Comparison of ENCODE assay signal across 8 cellular contexts in genomic region chr12:120265203-120265482, GRCh38. TPM values are rescaled to one million over a fixed set of nuclear protein-coding genes. Genes with fewer than 3 reads are reported as not detected.
A peak's percentile ranks its signal among the peaks of the same experiment; 100 is the strongest.
DNase-seq lines count a peak whose midpoint lies in the region; ATAC-seq, FAIRE-seq and TF ChIP-seq lines count a peak whose summit lies in the region.

No MANE protein-coding gene starts in this region.

- H3K9ac ChIP-seq in mucosa of stomach (ENCODE audit: low read length), result peak overlapping the region; percentile 84

- TF ChIP-seq CTCF in C4-2B (conservative IDR thresholded peaks at IDR 0.05), result no peak
- no peak for TF ChIP-seq CTCF in breast epithelium (IDR thresholded peaks at IDR 0.05)

- intact Hi-C loops in breast epithelium (cut with DNase I; ENCODE audit: low total_unique reads), result loop anchor here (5.0 kb wide), 1 partner anchor 33 kb away; no protein-coding TSS in a partner anchor

- TF ChIP-seq POLR2A in breast epithelium (IDR thresholded peaks at IDR 0.05), result no peak

- H3K4me1 ChIP-seq in breast epithelium (peaks cover 11 to 29% of the 10 kb centered on the region in 2 donors), mucosa of stomach (ENCODE audit: control insufficient read depth, insufficient read depth, low read length) (peaks cover 48% of the 10 kb centered on the region)

- ATAC-seq in HG02938 (IDR thresholded peaks at IDR 0.05; ENCODE audit: unreplicated experiment), result peak; percentile 19
- ATAC-seq in HG02678 (IDR thresholded peaks at IDR 0.05; ENCODE audit: unreplicated experiment), result no peak

- H3K27me3 ChIP-seq in breast epithelium, result no peaks in the 10 kb centered on the region
- H3K27me3 ChIP-seq in mucosa of stomach (ENCODE audit: control insufficient read depth, insufficient read depth, low read length), result no peaks in the 10 kb centered on the region

- H3K36me3 ChIP-seq in breast epithelium, result no peaks in the 10 kb centered on the region
- H3K36me3 ChIP-seq in mucosa of stomach (ENCODE audit: control insufficient read depth, insufficient read depth, low read length), result no peaks in the 10 kb centered on the region

- H3K4me3 ChIP-seq in breast epithelium (peak overlapping the region; percentile 96 to 98 (median 98)), mucosa of stomach (ENCODE audit: low read length) (peak overlapping the region; percentile 58)

- DNase-seq in breast epithelium (ENCODE audit: low spot score in 2 of 2) (no peak), cortex of kidney (lab: John Stamatoyannopoulos, UW) (no peak), HTR-8/SVneo (ENCODE audit: insufficient read length, low spot score) (no peak), epidermal melanocyte (ENCODE audit: insufficient read length, low spot score) (no peak)

- H3K9me3 ChIP-seq in breast epithelium, result no peaks in the 10 kb centered on the region
- no peaks in the 10 kb centered on the region for H3K9me3 ChIP-seq in mucosa of stomach (ENCODE audit: control insufficient read depth, low read length)

- H3K27ac ChIP-seq in C4-2B, result peak overlapping the region; percentile 82
- peak overlapping the region; percentile 93 to 94 for H3K27ac ChIP-seq in breast epithelium

- FAIRE-seq in HTR-8/SVneo (lab: Jason Lieb, UNC), result no peak

RNA-seq across cellular contexts. Expression of gene PXN, which starts 0.4 kb away (rescaled TPM):
- 10 to 100 TPM; 44.8 to 74.1 (median 53.9) TPM for total RNA-seq in breast epithelium

RNA-seq across cellular contexts. Expression of gene RNU4-2, which starts 26.6 kb away (rescaled TPM):
- total RNA-seq in breast epithelium, result under 1 TPM; under 0.01 TPM

RNA-seq across cellular contexts. Expression of gene RNU4-1, which starts 27.9 kb away (rescaled TPM):
- total RNA-seq in breast epithelium, result under 1 TPM in 2 of 3 donors, not detected in 1; under 0.01 TPM

RNA-seq across cellular contexts. Expression of gene SIRT4, which starts 37.0 kb away (rescaled TPM):
- total RNA-seq in breast epithelium, result 1 to 10 TPM in 2 of 3 donors, under 1 TPM in 1; 0.98 to 3.1 (median 1.6) TPM
